In the genomic region with DNA sequence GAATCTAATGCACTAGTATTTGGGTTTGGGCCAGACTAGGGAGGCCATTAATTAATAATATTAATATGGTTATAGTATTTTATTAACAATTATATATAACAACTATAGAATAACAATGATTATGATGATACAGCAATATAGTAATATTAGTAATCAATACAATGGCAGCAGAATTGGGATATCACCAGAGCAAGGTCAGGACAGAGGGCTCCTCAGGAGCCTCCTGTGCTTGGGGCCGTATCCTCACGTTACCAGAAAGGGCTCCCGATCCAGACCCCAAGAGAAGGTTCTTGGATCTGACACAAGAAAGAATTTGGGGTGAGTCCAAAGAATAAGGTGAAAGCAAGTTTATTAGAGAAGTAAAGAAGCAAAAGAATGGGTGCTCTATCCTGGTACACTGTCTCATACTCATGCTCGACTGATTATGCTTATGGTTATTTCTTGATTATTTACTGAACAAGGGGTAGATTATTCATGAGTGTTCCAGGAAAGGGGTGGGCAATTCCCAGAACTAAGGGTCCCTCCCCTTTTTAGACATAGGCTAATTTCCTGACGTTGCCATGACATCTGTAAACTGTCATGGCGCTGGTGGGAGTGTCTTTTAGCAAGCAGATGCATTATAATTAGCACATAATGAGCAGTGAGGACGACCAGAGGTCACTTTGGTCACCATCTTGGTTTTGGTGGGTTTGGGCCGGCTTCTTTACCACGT, we compare ENCODE assay signal across 24 cellular contexts.
"Had no signal": no experiment of that assay in that cellular context is flagged by ENCODE, and none has a peak within 500 bp of the region (broad histone marks: within the 10 kb centered on the region; RNA-seq: fewer than 3 reads in every experiment).

No MANE protein-coding gene starts in this region.

- H3K27ac ChIP-seq: adrenal gland, esophagus squamous epithelium, heart right ventricle, pancreas, suprapubic skin, vagina had no signal

- ATAC-seq: activated CD4-positive, alpha-beta T cell treated with anti-CD3 and anti-CD28 coated beads for 36 hours; activated T-cell treated with anti-CD3 and anti-CD28 coated beads, Interleukin-2, amount 50 U/mL, for 72 hours; heart right ventricle; left ventricle myocardium superior; pancreas; stimulated activated naive CD8-positive, alpha-beta T cell treated with anti-CD3 and anti-CD28 coated beads, Interleukin-15, amount 100 ng/mL, for 72 hours had no signal

- FAIRE-seq: endothelial cell of umbilical vein, pancreas had no signal

- H3K36me3 ChIP-seq: pancreas had no signal

- H3K4me3 ChIP-seq: adrenal gland, esophagus squamous epithelium, heart right ventricle, pancreas, suprapubic skin, transverse colon, vagina had no signal

- H3K4me3 Mint-ChIP-seq: activated CD4-positive, alpha-beta memory T cell treated with anti-CD3 and anti-CD28 coated beads for 36 hours; activated CD4-positive, alpha-beta T cell treated with anti-CD3 and anti-CD28 coated beads for 36 hours; activated T-cell treated with anti-CD3 and anti-CD28 coated beads, Interleukin-2, amount 50 U/mL, for 72 hours; dendritic cell treated with granulocyte-macrophage colony-stimulating factor and Interleukin-4, amounts not matched to agents 40 ng/mL and 50 ng/mL, for 4 days; memory B cell; T-helper 2 cell treated with Interferon-gamma antibody and Interleukin-4, amounts not matched to agents 5 μg/mL and 100 μg/mL, for 36 hours; WTC11 had no signal

- H3K27me3 ChIP-seq: adrenal gland, esophagus squamous epithelium, heart right ventricle, pancreas, suprapubic skin, transverse colon, vagina had no signal

- H3K36me3 Mint-ChIP-seq: activated CD4-positive, alpha-beta memory T cell treated with anti-CD3 and anti-CD28 coated beads for 36 hours; WTC11 had no signal

- H3K9me3 ChIP-seq: adrenal gland, esophagus squamous epithelium, heart right ventricle, pancreas, suprapubic skin, transverse colon, vagina had no signal

- DNase-seq: activated CD4-positive, alpha-beta memory T cell treated with anti-CD3 and anti-CD28 coated beads for 36 hours; activated CD4-positive, alpha-beta T cell treated with anti-CD3 and anti-CD28 coated beads for 36 hours; activated naive CD4-positive, alpha-beta T cell treated with anti-CD3 and anti-CD28 coated beads, Interleukin-2, amount 50 U/mL, for 16 hours; activated T-cell treated with anti-CD3 and anti-CD28 coated beads, Interleukin-2, amount 50 U/mL, for 72 hours; adrenal gland; cerebellar nuclear complex; effector CD8-positive, alpha-beta T cell; esophagus squamous epithelium; heart right ventricle; kidney glomerular epithelial cell; left ventricle myocardium superior; naive B cell; pancreas; stimulated activated CD4-positive, alpha-beta T cell treated with anti-CD3 and anti-CD28 coated beads, Interleukin-12 subunit alpha, Interleukin-12 subunit beta, amount 100 ng/mL, for 4 hours; stimulated activated CD4-positive, alpha-beta T cell treated with anti-CD3 and anti-CD28 coated beads, Interleukin-2, amount 100 ng/mL, for 24 hours; transverse colon had no signal

- H3K4me1 ChIP-seq: adrenal gland, pancreas had no signal

- H3K9me3 Mint-ChIP-seq: activated CD4-positive, alpha-beta memory T cell treated with anti-CD3 and anti-CD28 coated beads for 36 hours; activated T-cell treated with anti-CD3 and anti-CD28 coated beads, Interleukin-2, amount 50 U/mL, for 72 hours; dendritic cell treated with granulocyte-macrophage colony-stimulating factor and Interleukin-4, amounts not matched to agents 40 ng/mL and 50 ng/mL, for 4 days; memory B cell; naive B cell; stimulated activated naive CD8-positive, alpha-beta T cell treated with anti-CD3 and anti-CD28 coated beads, Interleukin-15, amount 100 ng/mL, for 72 hours; T-helper 2 cell treated with Interferon-gamma antibody and Interleukin-4, amounts not matched to agents 5 μg/mL and 100 μg/mL, for 36 hours; WTC11 had no signal

- H3K27me3 Mint-ChIP-seq: activated CD4-positive, alpha-beta memory T cell treated with anti-CD3 and anti-CD28 coated beads for 36 hours; activated CD4-positive, alpha-beta T cell treated with anti-CD3 and anti-CD28 coated beads for 36 hours; dendritic cell treated with granulocyte-macrophage colony-stimulating factor and Interleukin-4, amounts not matched to agents 40 ng/mL and 50 ng/mL, for 4 days; memory B cell; naive B cell; stimulated activated naive CD8-positive, alpha-beta T cell treated with anti-CD3 and anti-CD28 coated beads, Interleukin-15, amount 100 ng/mL, for 72 hours had no signal

- H3K27ac Mint-ChIP-seq: activated CD4-positive, alpha-beta memory T cell treated with anti-CD3 and anti-CD28 coated beads for 36 hours; activated CD4-positive, alpha-beta T cell treated with anti-CD3 and anti-CD28 coated beads for 36 hours; activated T-cell treated with anti-CD3 and anti-CD28 coated beads, Interleukin-2, amount 50 U/mL, for 72 hours; dendritic cell treated with granulocyte-macrophage colony-stimulating factor and Interleukin-4, amounts not matched to agents 40 ng/mL and 50 ng/mL, for 4 days; memory B cell; T-helper 2 cell treated with Interferon-gamma antibody and Interleukin-4, amounts not matched to agents 5 μg/mL and 100 μg/mL, for 36 hours had no signal
